Comparison of ENCODE assay signal across 25 cellular contexts in the genomic region with DNA sequence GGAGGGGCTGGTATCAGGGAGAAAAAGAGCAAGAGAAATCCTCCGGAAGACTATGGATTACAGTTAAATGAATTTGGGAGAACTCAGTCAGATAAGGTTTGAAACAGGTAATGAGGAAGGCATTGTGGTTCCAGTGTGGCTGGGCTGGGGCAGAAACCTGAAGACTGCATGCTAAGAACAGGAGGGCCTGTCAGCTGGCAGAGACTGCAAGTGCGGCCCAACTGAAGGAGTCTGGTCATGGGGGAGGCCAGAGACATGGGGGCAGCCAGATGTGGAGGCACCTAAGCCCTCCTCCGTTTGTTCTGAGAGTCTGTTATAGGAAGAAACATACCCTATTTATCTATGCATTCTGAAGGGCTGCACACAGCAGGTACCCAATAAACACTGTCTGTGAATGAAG. TPM values are rescaled to one million over a fixed set of nuclear protein-coding genes. Genes with fewer than 3 reads are reported as not detected.
"Had no signal": no experiment of that assay in that cellular context is flagged by ENCODE, and none has a peak within 500 bp of the region (broad histone marks: within the 10 kb centered on the region; RNA-seq: fewer than 3 reads in every experiment).

No MANE protein-coding gene starts in this region.

- H3K9me3 Mint-ChIP-seq: activated B cell treated with CpG ODN at 0.5 μM for 24 hours; activated CD4-positive, alpha-beta memory T cell treated with anti-CD3 and anti-CD28 coated beads, Interleukin-2, amount 10 ng/mL, durations not matched to agents 7 days and 5 days; activated CD4-positive, alpha-beta T cell treated with anti-CD3 and anti-CD28 coated beads, Interleukin-2, amount 10 ng/mL, durations not matched to agents 7 days and 5 days; activated naive CD4-positive, alpha-beta T cell treated with anti-CD3 and anti-CD28 coated beads, Interleukin-2, amount 50 U/mL, for 24 hours; brain; central memory CD8-positive, alpha-beta T cell; T-cell had no signal

- FAIRE-seq: astrocyte had no signal

- H3K27ac ChIP-seq: SK-N-MC had no signal

- DNase-seq: activated B cell treated with CpG ODN at 0.5 μM for 24 hours; activated CD4-positive, alpha-beta memory T cell treated with anti-CD3 and anti-CD28 coated beads, Interleukin-2, amount 10 ng/mL, durations not matched to agents 7 days and 5 days; activated CD4-positive, alpha-beta T cell treated with anti-CD3 and anti-CD28 coated beads for 1 hour; activated CD4-positive, alpha-beta T cell treated with anti-CD3 and anti-CD28 coated beads, Interleukin-2, amount 10 ng/mL, durations not matched to agents 7 days and 5 days; activated effector memory CD4-positive, alpha-beta T cell treated with Interleukin-2 at 50 U/mL for 16 hours; activated naive CD4-positive, alpha-beta T cell; activated T-cell treated with anti-CD3 and anti-CD28 coated beads for 4 hours; amygdala; Karpas-422; NCI-H1105 treated with DMSO at 0.1 percent for 48 hours; NCI-H1436 treated with DMSO at 0.1 percent for 48 hours; NCI-H187; NCI-H2081; NCI-H446; NCI-H524; T-cell; T-helper 2 cell; T1000 had no signal

- H3K4me3 ChIP-seq: SK-N-MC had no signal

- ATAC-seq: T-cell had no signal

- H3K4me3 Mint-ChIP-seq: activated B cell treated with CpG ODN at 0.5 μM for 24 hours; activated CD4-positive, alpha-beta memory T cell treated with anti-CD3 and anti-CD28 coated beads, Interleukin-2, amount 10 ng/mL, durations not matched to agents 7 days and 5 days; activated CD4-positive, alpha-beta T cell treated with anti-CD3 and anti-CD28 coated beads, Interleukin-2, amount 10 ng/mL, durations not matched to agents 7 days and 5 days; activated naive CD4-positive, alpha-beta T cell treated with anti-CD3 and anti-CD28 coated beads, Interleukin-2, amount 50 U/mL, for 24 hours; brain; central memory CD8-positive, alpha-beta T cell; T-cell had no signal

- H3K27ac Mint-ChIP-seq: activated B cell treated with CpG ODN at 0.5 μM for 24 hours; activated CD4-positive, alpha-beta memory T cell treated with anti-CD3 and anti-CD28 coated beads, Interleukin-2, amount 10 ng/mL, durations not matched to agents 7 days and 5 days; activated CD4-positive, alpha-beta T cell treated with anti-CD3 and anti-CD28 coated beads, Interleukin-2, amount 10 ng/mL, durations not matched to agents 7 days and 5 days; activated naive CD4-positive, alpha-beta T cell treated with anti-CD3 and anti-CD28 coated beads, Interleukin-2, amount 50 U/mL, for 24 hours; brain had no signal

- H3K27me3 Mint-ChIP-seq: activated B cell treated with CpG ODN at 0.5 μM for 24 hours; activated CD4-positive, alpha-beta memory T cell treated with anti-CD3 and anti-CD28 coated beads, Interleukin-2, amount 10 ng/mL, durations not matched to agents 7 days and 5 days; activated CD4-positive, alpha-beta T cell treated with anti-CD3 and anti-CD28 coated beads, Interleukin-2, amount 10 ng/mL, durations not matched to agents 7 days and 5 days; activated naive CD4-positive, alpha-beta T cell treated with anti-CD3 and anti-CD28 coated beads, Interleukin-2, amount 50 U/mL, for 24 hours; brain; central memory CD8-positive, alpha-beta T cell; T-cell had no signal

- H3K4me1 Mint-ChIP-seq: activated B cell treated with CpG ODN at 0.5 μM for 24 hours had no signal

RNA-seq across cellular contexts. Expression of a gene that starts 33.9 kb away (rescaled TPM):
- total RNA-seq: activated B cell treated with CpG ODN at 0.5 μM for 24 hours; activated CD4-positive, alpha-beta memory T cell treated with anti-CD3 and anti-CD28 coated beads, Interleukin-2, amount 10 ng/mL, durations not matched to agents 7 days and 5 days; activated CD4-positive, alpha-beta T cell treated with anti-CD3 and anti-CD28 coated beads, Interleukin-2, amount 10 ng/mL, durations not matched to agents 7 days and 5 days; activated CD8-positive, alpha-beta memory T cell treated with anti-CD3 and anti-CD28 coated beads for 36 hours; astrocyte; RPMI7951; T-cell had no signal
